8 cellular contexts compared by ENCODE assay signal in the genomic region with DNA sequence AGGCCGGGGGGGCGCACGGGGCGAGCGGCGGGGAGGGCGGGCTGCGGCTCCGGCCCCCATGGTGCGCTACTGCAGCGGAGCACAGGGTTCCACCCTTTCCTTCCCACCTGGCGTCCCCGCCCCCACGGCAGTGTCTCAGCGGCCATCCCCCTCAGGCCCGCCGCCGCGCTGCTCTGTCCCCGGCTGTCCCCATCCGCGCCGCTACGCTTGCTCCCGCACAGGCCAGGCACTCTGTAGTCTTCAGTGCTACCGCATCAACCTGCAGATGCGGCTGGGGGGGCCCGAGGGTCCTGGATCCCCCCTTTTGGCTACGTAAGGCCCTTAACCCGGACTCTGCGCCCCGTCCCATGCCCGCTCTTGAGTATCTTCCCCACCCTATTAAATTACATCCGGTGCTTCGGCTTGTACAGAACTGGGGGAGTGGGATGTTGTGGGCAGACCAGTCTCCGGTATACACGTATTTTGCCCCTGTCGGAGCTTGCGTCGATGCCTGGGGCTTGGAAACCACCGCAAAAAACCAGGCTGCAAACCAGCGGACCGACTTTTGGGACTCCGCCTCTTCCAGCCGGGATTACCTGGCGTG. TPM values are rescaled to one million over a fixed set of nuclear protein-coding genes. Genes with fewer than 3 reads are reported as not detected.
DNase-seq lines count a peak whose midpoint lies in the region; ATAC-seq and TF ChIP-seq lines count a peak whose summit lies in the region.

No MANE protein-coding gene starts in this region.

- no peaks in the 10 kb centered on the region for H3K27me3 ChIP-seq in BE2C
- H3K27me3 ChIP-seq in rectal smooth muscle tissue (ENCODE audit: control insufficient read depth, insufficient read depth, low read length): no peaks in the 10 kb centered on the region
- H3K27me3 ChIP-seq in aorta (ENCODE audit: control insufficient read depth in 1 of 2, insufficient read depth in 2 of 2, low read length in 1 of 2): no peaks in the 10 kb centered on the region

- TF ChIP-seq CTCF in BE2C (IDR thresholded peaks at IDR 0.05; ENCODE audit: low read depth, low read length): no peak

- H3K27ac ChIP-seq in rectal smooth muscle tissue (ENCODE audit: low read depth, low read length) (peak overlapping the region; percentile 98), aorta (ENCODE audit: low read depth in 1 of 2, low read length in 2 of 2) (peak overlapping the region; percentile 68 to 85)

- peak; percentile 67 for DNase-seq in BE2C
- peak; percentile 37 for DNase-seq in GM19238 (ENCODE audit: insufficient read length, low spot score)
- peak; percentile 74 for DNase-seq in RPMI8226
- peak; percentile 77 for DNase-seq in activated gamma-delta T cell treated with anti-CD3 and anti-CD28 coated beads, Interleukin-2, amount 50 U/mL, for 16 hours (ENCODE audit: low read depth)
- DNase-seq in Right ventricle myocardium superior: peak; percentile 80
- DNase-seq in aorta: peak; percentile 76 to 86

- intact Hi-C loops in Right ventricle myocardium superior (cut with DNase I): no loop called here
- intact Hi-C loops in aorta (cut with DNase I): no loop called here

- H3K9me3 ChIP-seq in BE2C (no peaks in the 10 kb centered on the region), aorta (ENCODE audit: control insufficient read depth, low read length) (no peaks in the 10 kb centered on the region)

- H3K4me3 ChIP-seq in BE2C (ENCODE audit: low read depth, low read length): peak overlapping the region; percentile 60
- peak overlapping the region; percentile 85 for H3K4me3 ChIP-seq in rectal smooth muscle tissue (ENCODE audit: low read length)
- H3K4me3 ChIP-seq in aorta (ENCODE audit: low read length in 2 of 2): peak overlapping the region; percentile 53 to 64

- ATAC-seq in HG03439 (IDR thresholded peaks at IDR 0.05; ENCODE audit: unreplicated experiment) (peak; percentile 29), Right ventricle myocardium superior (ENCODE audit: poor library complexity) (peak; percentile 38), aorta (ENCODE audit: low FRiP score) (peak; percentile 45)

- 1% methylated on average over 31 to 46 of the region's 46 CpGs for WGBS in aorta, 2 donors

- peak overlapping the region; percentile 90 for H3K9ac ChIP-seq in rectal smooth muscle tissue (ENCODE audit: low read length)

- H3K36me3 ChIP-seq in BE2C (no peaks in the 10 kb centered on the region; the same call in 1 of the 2 replicates), rectal smooth muscle tissue (ENCODE audit: control insufficient read depth, insufficient read depth, low read length) (peaks cover 8% of the 10 kb centered on the region), aorta (ENCODE audit: control insufficient read depth in 1 of 2, insufficient read depth in 2 of 2, low read length in 1 of 2) (no peaks in the 10 kb centered on the region)

- H3K4me1 ChIP-seq in BE2C (no peaks in the 10 kb centered on the region), rectal smooth muscle tissue (ENCODE audit: control insufficient read depth, insufficient read depth, low read length) (peaks cover 22% of the 10 kb centered on the region), aorta (ENCODE audit: control insufficient read depth in 1 of 2, insufficient read depth in 2 of 2, low read length in 2 of 2) (peaks cover 2 to 3% of the 10 kb centered on the region in 2 donors)

RNA-seq across cellular contexts. Expression of gene WBP1, which starts 0.6 kb away (rescaled TPM):
- 160 TPM for polyA plus RNA-seq in BE2C (2012; ENCODE audit: insufficient read depth, insufficient read length, low read depth)
- total RNA-seq in Right ventricle myocardium superior (42.4 TPM), aorta (10 to 100 TPM; 38.1 to 56.5 TPM)
- 100 to 1,000 TPM in 1 of 2 donors, 10 to 100 TPM in 1; 59.2 to 149 TPM for polyA plus RNA-seq in aorta

RNA-seq across cellular contexts. Expression of gene INO80B, which starts 2.8 kb away (rescaled TPM):
- polyA plus RNA-seq in BE2C (2012; ENCODE audit: insufficient read depth, insufficient read length, low read depth): 20.6 TPM
- total RNA-seq in Right ventricle myocardium superior (19.6 TPM), aorta (10 to 100 TPM; 29.3 to 38.2 TPM)
- 10 to 100 TPM; 18.2 to 60.9 TPM for polyA plus RNA-seq in aorta

RNA-seq across cellular contexts. Expression of gene MOGS, which starts 7.5 kb away (rescaled TPM):
- 65.7 TPM for polyA plus RNA-seq in BE2C (2012; ENCODE audit: insufficient read depth, insufficient read length, low read depth)
- total RNA-seq in Right ventricle myocardium superior: 19.2 TPM
- 10 to 100 TPM; 33.4 to 45.1 TPM for total RNA-seq in aorta
- 10 to 100 TPM; 13.8 to 36.2 TPM for polyA plus RNA-seq in aorta

RNA-seq across cellular contexts. Expression of gene MRPL53, which starts 14.8 kb away (rescaled TPM):
- 238 TPM for polyA plus RNA-seq in BE2C (2012; ENCODE audit: insufficient read depth, insufficient read length, low read depth)
- total RNA-seq in Right ventricle myocardium superior (159 TPM), aorta (10 to 100 TPM; 56.6 to 63.1 TPM)
- polyA plus RNA-seq in aorta: 10 to 100 TPM; 55.1 to 55.8 TPM

RNA-seq across cellular contexts. Expression of gene RTKN, which starts 15.9 kb away (rescaled TPM):
- polyA plus RNA-seq in BE2C (2012; ENCODE audit: insufficient read depth, insufficient read length, low read depth): 12.9 TPM
- total RNA-seq in Right ventricle myocardium superior (17.8 TPM), aorta (10 to 100 TPM; 11.7 to 27.7 TPM)
- 10 to 100 TPM; 10.3 to 19.5 TPM for polyA plus RNA-seq in aorta

Comparison
In these comparisons a context has a peak if more than half of its experiments do, and no peak if none do; other contexts are left out.
1. Peak in every context shown above with its lines: DNase-seq, ATAC-seq, H3K4me3 ChIP-seq and H3K27ac ChIP-seq.